In genomic region chr1:154943649-154944421, GRCh38 we compare ENCODE assay signal across 8 cellular contexts. TPM values are rescaled to one million over a fixed set of nuclear protein-coding genes. Genes with fewer than 3 reads are reported as not detected.
DNase-seq lines count a peak whose midpoint lies in the region; ATAC-seq, FAIRE-seq and TF ChIP-seq lines count a peak whose summit lies in the region.

No MANE protein-coding gene starts in this region.

- TF ChIP-seq POLR2A in GM12891 (IDR thresholded peaks at IDR 0.05; ENCODE audit: low read depth, low read length), result no peak

- peaks cover 37% of the 10 kb centered on the region for H3K36me3 Mint-ChIP-seq in activated T-helper 17 cell treated with anti-CD3 and anti-CD28 coated beads, Interleukin-2, amount 50 U/mL, for 72 hours (ENCODE audit: low read depth)

- H3K27ac Mint-ChIP-seq in activated T-helper 17 cell treated with anti-CD3 and anti-CD28 coated beads, Interleukin-2, amount 50 U/mL, for 72 hours, result peak overlapping the region; percentile 85

- DNase-seq in AG10803 (ENCODE audit: low read depth) (peak; percentile 18), GM12891 (ENCODE audit: insufficient read length, low spot score) (no peak), NCI-H748 treated with DMSO at 0.1 percent for 48 hours (lab: John Stamatoyannopoulos, UW) (peak; percentile 27), heart right ventricle (peak in 1 of 2 donors; percentile 34), SW 1271 (lab: John Stamatoyannopoulos, UW) (no peak)

- TF ChIP-seq CTCF in AG10803 (conservative IDR thresholded peaks at IDR 0.05; ENCODE audit: low read length) (peak; percentile 78), heart right ventricle (IDR thresholded peaks at IDR 0.05) (peak; percentile 52 to 83 (median 76))

- H3K4me3 Mint-ChIP-seq in activated T-helper 17 cell treated with anti-CD3 and anti-CD28 coated beads, Interleukin-2, amount 50 U/mL, for 72 hours, result peak overlapping the region; percentile 76

- H3K27me3 ChIP-seq in heart right ventricle, result no peaks in the 10 kb centered on the region
- H3K27me3 ChIP-seq in skeletal muscle tissue (ENCODE audit: control insufficient read depth in 3 of 3, insufficient read depth in 3 of 3, low read length in 3 of 3), result no peaks in the 10 kb centered on the region

- H3K36me3 ChIP-seq in heart right ventricle (peaks cover 0 to 40% (median 7%) of the 10 kb centered on the region in 9 donors), skeletal muscle tissue (ENCODE audit: control insufficient read depth in 3 of 3, insufficient read depth in 3 of 3, low read length in 3 of 3) (peaks cover 36 to 40% (median 38%) of the 10 kb centered on the region in 3 donors)

- H3K4me3 ChIP-seq in AG10803 (ENCODE audit: low read length) (no peak overlapping the region), heart right ventricle (no peak overlapping the region), skeletal muscle tissue (ENCODE audit: low read length in 3 of 3) (no peak overlapping the region)

- ATAC-seq in activated T-helper 17 cell treated with anti-CD3 and anti-CD28 coated beads, Interleukin-2, amount 50 U/mL, for 72 hours (replicated peaks), result peak; percentile 45
- ATAC-seq in heart right ventricle (peak in 6 of 8 donors; percentile 30 to 60 (median 54)), GM19328 (IDR thresholded peaks at IDR 0.05; ENCODE audit: unreplicated experiment) (no peak)

- no peaks in the 10 kb centered on the region for H3K9me3 ChIP-seq in heart right ventricle
- H3K9me3 ChIP-seq in skeletal muscle tissue (ENCODE audit: control insufficient read depth in 3 of 3, low read length in 3 of 3), result no peaks in the 10 kb centered on the region

- peak; percentile 63 for FAIRE-seq in GM12891 (lab: Jason Lieb, UNC)

- H3K27ac ChIP-seq in heart right ventricle, result peak overlapping the region in 8 of 10 donors; percentile 17 to 78 (median 36)
- peak overlapping the region; percentile 19 for H3K27ac ChIP-seq in skeletal muscle tissue (ENCODE audit: low read depth, low read length)

- H3K9ac ChIP-seq in skeletal muscle tissue (ENCODE audit: low read depth in 1 of 3, low read length in 3 of 3), result peak overlapping the region in 2 of 3 donors; percentile 45 to 70

- H3K27me3 Mint-ChIP-seq in activated T-helper 17 cell treated with anti-CD3 and anti-CD28 coated beads, Interleukin-2, amount 50 U/mL, for 72 hours, result no peaks in the 10 kb centered on the region

- H3K4me1 Mint-ChIP-seq in activated T-helper 17 cell treated with anti-CD3 and anti-CD28 coated beads, Interleukin-2, amount 50 U/mL, for 72 hours, result peaks cover 37% of the 10 kb centered on the region

- H3K9me3 Mint-ChIP-seq in activated T-helper 17 cell treated with anti-CD3 and anti-CD28 coated beads, Interleukin-2, amount 50 U/mL, for 72 hours, result no peaks in the 10 kb centered on the region

- intact Hi-C loops in heart right ventricle (cut with DNase I), result no loop called here

- 46 to 52% methylated on average over 6 of the region's 6 CpGs for WGBS in heart right ventricle, 2 donors

- peaks cover 0 to 52% (median 33%) of the 10 kb centered on the region in 9 donors for H3K4me1 ChIP-seq in heart right ventricle
- peaks cover 21 to 62% (median 25%) of the 10 kb centered on the region in 3 donors for H3K4me1 ChIP-seq in skeletal muscle tissue (ENCODE audit: control insufficient read depth in 3 of 3, insufficient read depth in 3 of 3, low read length in 3 of 3)

TF ChIP-seq in GM12891, 5 proteins besides CTCF, POLR2A, EP300 and RAD21:
- TF ChIP-seq TAF1 (IDR thresholded peaks at IDR 0.05; ENCODE audit: low read depth, low read length), result no peak
- no peak for TF ChIP-seq POU2F2 (IDR thresholded peaks at IDR 0.05; ENCODE audit: low read depth, low read length)
TF ChIP-seq in GM12891: peak in this region for 0.

RNA-seq across cellular contexts. Expression of gene PMVK, which starts 7.3 kb away (rescaled TPM):
- polyA plus RNA-seq in GM12891 (2012; ENCODE audit: low read depth, missing spikeins), result 58.1 TPM
- 10 to 100 TPM; 38.6 to 66.9 TPM for total RNA-seq in activated T-helper 17 cell treated with anti-CD3 and anti-CD28 coated beads, Interleukin-2, amount 50 U/mL, for 72 hours
- total RNA-seq in heart right ventricle (10 to 100 TPM; 29.9 to 66.4 (median 39.4) TPM), skeletal muscle tissue (12.5 TPM)
- 10 to 100 TPM; 40.2 to 42.9 TPM for polyA plus RNA-seq in heart right ventricle

RNA-seq across cellular contexts. Expression of gene PBXIP1, which starts 12.1 kb away (rescaled TPM):
- 34.1 TPM for polyA plus RNA-seq in GM12891 (2012; ENCODE audit: low read depth, missing spikeins)
- 100 to 1,000 TPM in 1 of 2 donors, 10 to 100 TPM in 1; 61.9 to 118 TPM for total RNA-seq in activated T-helper 17 cell treated with anti-CD3 and anti-CD28 coated beads, Interleukin-2, amount 50 U/mL, for 72 hours
- 10 to 100 TPM; 38.3 to 75.0 (median 48.8) TPM for total RNA-seq in heart right ventricle
- 10 to 100 TPM; 25.4 to 33.0 TPM for polyA plus RNA-seq in heart right ventricle
- 190 TPM for total RNA-seq in skeletal muscle tissue

RNA-seq across cellular contexts. Expression of gene PYGO2, which starts 17.7 kb away (rescaled TPM):
- polyA plus RNA-seq in GM12891 (2012; ENCODE audit: low read depth, missing spikeins), result 17.5 TPM
- 10 to 100 TPM; 35.6 to 39.2 TPM for total RNA-seq in activated T-helper 17 cell treated with anti-CD3 and anti-CD28 coated beads, Interleukin-2, amount 50 U/mL, for 72 hours
- total RNA-seq in heart right ventricle (10 to 100 TPM in 9 of 10 donors, 1 to 10 TPM in 1; 8.8 to 18.0 (median 13.9) TPM), skeletal muscle tissue (16.2 TPM)
- polyA plus RNA-seq in heart right ventricle, result 10 to 100 TPM; 11.9 to 12.1 TPM

RNA-seq across cellular contexts. Expression of gene SHC1, which starts 26.7 kb away (rescaled TPM):
- 16.1 TPM for polyA plus RNA-seq in GM12891 (2012; ENCODE audit: low read depth, missing spikeins)
- total RNA-seq in activated T-helper 17 cell treated with anti-CD3 and anti-CD28 coated beads, Interleukin-2, amount 50 U/mL, for 72 hours, result 10 to 100 TPM; 60.9 to 62.0 TPM
- total RNA-seq in heart right ventricle, result 10 to 100 TPM; 42.6 to 95.7 (median 57.8) TPM
- polyA plus RNA-seq in heart right ventricle, result 10 to 100 TPM; 35.6 to 58.3 TPM
- total RNA-seq in skeletal muscle tissue, result 36.0 TPM

RNA-seq across cellular contexts. Expression of gene CKS1B, which starts 30.6 kb away (rescaled TPM):
- 175 TPM for polyA plus RNA-seq in GM12891 (2012; ENCODE audit: low read depth, missing spikeins)
- total RNA-seq in activated T-helper 17 cell treated with anti-CD3 and anti-CD28 coated beads, Interleukin-2, amount 50 U/mL, for 72 hours, result 100 to 1,000 TPM; 162 to 188 TPM
- total RNA-seq in heart right ventricle (10 to 100 TPM; 10.9 to 30.9 (median 17.5) TPM), skeletal muscle tissue (31.8 TPM)
- polyA plus RNA-seq in heart right ventricle, result 10 to 100 TPM in 1 of 2 donors, 1 to 10 TPM in 1; 4.6 to 36.7 TPM

Comparison
In these comparisons a context has a peak if more than half of its experiments do, and no peak if none do; other contexts are left out.
1. DNase-seq: peak in AG10803 (single experiment) and NCI-H748 treated with DMSO at 0.1 percent for 48 hours (single experiment); none in GM12891 (single experiment) and SW 1271 (0 of 2).